In the genomic region with DNA sequence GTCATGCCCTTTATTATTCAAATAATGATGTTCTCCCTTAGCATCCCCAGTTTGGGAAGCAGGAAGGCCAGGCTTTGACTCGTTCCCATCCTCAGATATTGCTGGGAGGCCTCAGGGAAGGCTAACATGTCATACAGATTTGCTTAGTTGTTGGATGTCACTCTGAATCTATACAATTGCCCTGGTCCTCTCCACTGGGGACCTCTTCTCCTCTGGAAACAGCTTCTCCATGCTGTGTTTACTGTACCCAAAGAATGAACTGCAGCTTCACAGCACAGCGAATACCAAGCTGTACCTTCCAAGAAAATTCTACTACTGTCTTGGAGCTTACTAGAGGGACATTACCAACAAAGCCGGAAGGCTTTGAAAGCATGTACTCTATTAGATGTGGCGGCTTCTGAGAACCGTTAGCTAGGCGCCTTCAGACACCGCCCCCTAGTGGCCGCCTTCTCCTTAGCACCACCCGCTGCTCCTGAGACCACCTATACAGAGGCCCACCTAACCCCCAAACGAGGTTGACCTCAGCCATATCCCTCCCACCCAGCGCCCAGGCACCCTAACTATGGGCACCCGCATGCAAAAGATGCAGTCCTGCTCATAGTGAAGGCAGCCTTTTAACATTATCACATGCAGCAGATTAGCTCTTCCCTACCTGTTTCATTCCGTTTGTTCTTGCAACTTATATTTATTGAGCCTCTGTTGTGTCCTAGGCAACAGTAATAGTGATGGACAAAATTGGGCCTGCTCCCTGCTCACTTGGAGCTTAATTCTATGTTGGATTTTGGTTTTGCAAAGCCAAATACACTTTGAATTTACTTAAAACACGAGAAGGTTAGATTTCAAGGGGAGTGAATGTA, we compare ENCODE assay signal across 8 cellular contexts. TPM values are rescaled to one million over a fixed set of nuclear protein-coding genes. Genes with fewer than 3 reads are reported as not detected.
A peak's percentile ranks its signal among the peaks of the same experiment; 100 is the strongest.
DNase-seq lines count a peak whose midpoint lies in the region; ATAC-seq, FAIRE-seq and TF ChIP-seq lines count a peak whose summit lies in the region.

No MANE protein-coding gene starts in this region.

- H3K4me1 ChIP-seq in OCI-LY1 (ENCODE audit: insufficient read depth, low read length, severe bottlenecking) (no peaks in the 10 kb centered on the region), fibroblast of lung (ENCODE audit: control insufficient read depth, extremely low read depth, insufficient read depth, low read length) (no peaks in the 10 kb centered on the region), pancreas (no peaks in the 10 kb centered on the region)

- no peak for ATAC-seq in activated CD4-positive, CD25-positive, alpha-beta regulatory T cell treated with anti-CD3 and anti-CD28 coated beads, Interleukin-2, amount 50 U/mL, for 24 hours
- ATAC-seq in pancreas: peak in 3 of 4 donors; percentile 38 to 61 (median 43)
- ATAC-seq in HG03469 (IDR thresholded peaks at IDR 0.05; ENCODE audit: unreplicated experiment): no peak

- peak; percentile 66 for TF ChIP-seq CTCF in OCI-LY1 (IDR thresholded peaks at IDR 0.05; ENCODE audit: low read length)
- TF ChIP-seq CTCF in fibroblast of lung (conservative IDR thresholded peaks at IDR 0.05 in 1 of 2, IDR thresholded peaks at IDR 0.05 in 1 of 2; ENCODE audit: low read depth in 1 of 2, low read length in 2 of 2): peak; percentile 58 to 80
- TF ChIP-seq CTCF in pancreas (IDR thresholded peaks at IDR 0.05): peak; percentile 27 to 62 (median 56)

- H3K9me2 ChIP-seq in OCI-LY1 (ENCODE audit: low read depth, low read length): no peaks in the 10 kb centered on the region

- H3K79me2 ChIP-seq in OCI-LY1 (ENCODE audit: insufficient read depth, low read length) (no peaks in the 10 kb centered on the region), fibroblast of lung (ENCODE audit: control insufficient read depth, insufficient read depth, low read length) (no peaks in the 10 kb centered on the region)

- H3K9ac ChIP-seq in OCI-LY1 (ENCODE audit: low read length) (no peak overlapping the region), fibroblast of lung (ENCODE audit: insufficient read depth, low read length) (no peak overlapping the region)

- 22 to 29% methylated on average over 14 of the region's 14 CpGs for WGBS in pancreas, 2 donors

- H4K20me1 ChIP-seq in OCI-LY1 (ENCODE audit: insufficient read depth, low read length): no peaks in the 10 kb centered on the region
- H4K20me1 ChIP-seq in fibroblast of lung (ENCODE audit: control insufficient read depth, extremely low read depth, insufficient read depth, low read length): no peaks in the 10 kb centered on the region

- H3K36me3 ChIP-seq in OCI-LY1 (ENCODE audit: insufficient read depth, low read length) (peaks cover 47% of the 10 kb centered on the region), fibroblast of lung (ENCODE audit: control insufficient read depth, insufficient read depth, low read length) (no peaks in the 10 kb centered on the region), pancreas (no peaks in the 10 kb centered on the region)

- no peaks in the 10 kb centered on the region for H3F3A ChIP-seq in OCI-LY1 (ENCODE audit: insufficient read depth, low read length)

- no peak for FAIRE-seq in pancreas (lab: Jason Lieb, UNC)

- peak; percentile 41 for DNase-seq in activated CD4-positive, CD25-positive, alpha-beta regulatory T cell treated with anti-CD3 and anti-CD28 coated beads, Interleukin-2, amount 50 U/mL, for 72 hours
- DNase-seq in fibroblast of lung (ENCODE audit: low read depth in 2 of 2) (peak; percentile 36 to 54), pancreas (peak in 2 of 6 donors; percentile 9 to 74), GF-D8 (lab: John Stamatoyannopoulos, UW) (no peak), posterior vena cava (ENCODE audit: low spot score) (no peak)

- H3K27ac ChIP-seq in OCI-LY1 (ENCODE audit: low read depth, low read length, poor library complexity, severe bottlenecking): no peak overlapping the region
- no peak overlapping the region for H3K27ac ChIP-seq in fibroblast of lung (ENCODE audit: insufficient read depth, low read length)
- no peak overlapping the region for H3K27ac ChIP-seq in pancreas

- H2AFZ ChIP-seq in OCI-LY1 (ENCODE audit: low read length) (no peak overlapping the region), fibroblast of lung (ENCODE audit: low read length) (no peak overlapping the region)

- H3K4me3 ChIP-seq in OCI-LY1 (ENCODE audit: low read depth, low read length, poor library complexity, severe bottlenecking) (no peak overlapping the region), fibroblast of lung (replicated peaks in 1 of 4; ENCODE audit: control extremely low read depth in 1 of 4, insufficient read depth in 1 of 4, low read depth in 3 of 4, low read length in 4 of 4) (no peak overlapping the region), pancreas (no peak overlapping the region)

- no peaks in the 10 kb centered on the region for H3K27me3 ChIP-seq in OCI-LY1 (ENCODE audit: insufficient read depth, low read length)
- no peaks in the 10 kb centered on the region for H3K27me3 ChIP-seq in fibroblast of lung (ENCODE audit: control insufficient read depth, insufficient read depth, low read length)
- no peaks in the 10 kb centered on the region for H3K27me3 ChIP-seq in pancreas

- H3K4me2 ChIP-seq in OCI-LY1 (ENCODE audit: low read length): no peak overlapping the region
- no peak overlapping the region for H3K4me2 ChIP-seq in fibroblast of lung (ENCODE audit: extremely low read depth, insufficient read depth, low read length)

- intact Hi-C loops in pancreas (cut with DNase I): no loop called here
- intact Hi-C loops in posterior vena cava (cut with DNase I): no loop called here

- H3K9me3 ChIP-seq in OCI-LY1 (ENCODE audit: low read length): no peaks in the 10 kb centered on the region
- no peaks in the 10 kb centered on the region for H3K9me3 ChIP-seq in fibroblast of lung (ENCODE audit: control insufficient read depth, insufficient read depth, low read depth, low read length)
- H3K9me3 ChIP-seq in pancreas: no peaks in the 10 kb centered on the region

RNA-seq across cellular contexts. Expression of gene FOXI1, which starts 34.9 kb away (rescaled TPM):
- not detected in 2 replicates for total RNA-seq in fibroblast of lung
- polyA plus RNA-seq in fibroblast of lung: not detected in 2 replicates
- polyA plus RNA-seq in fibroblast of lung (2012): not detected in 2 replicates
- 2.3 TPM in 1 of 2 replicates, not detected in the other for polyA minus RNA-seq in fibroblast of lung (ENCODE audit: low replicate concordance)
- total RNA-seq in pancreas: 1 to 10 TPM in 1 of 6 donors, under 1 TPM in 2, not detected in 3; 0.09 to 1.8 (median 0.24) TPM
- under 1 TPM; 0.38 to 0.49 TPM for polyA plus RNA-seq in pancreas
- total RNA-seq in posterior vena cava: not detected

Comparison
In these comparisons a context has a peak if more than half of its experiments do, and no peak if none do; other contexts are left out.
1. DNase-seq: peak in activated CD4-positive, CD25-positive, alpha-beta regulatory T cell treated with anti-CD3 and anti-CD28 coated beads, Interleukin-2, amount 50 U/mL, for 72 hours (single experiment) and fibroblast of lung (2 of 2); none in GF-D8 (single experiment) and posterior vena cava (single experiment).
2. ATAC-seq: peak in pancreas (3 of 4); none in activated CD4-positive, CD25-positive, alpha-beta regulatory T cell treated with anti-CD3 and anti-CD28 coated beads, Interleukin-2, amount 50 U/mL, for 24 hours (0 of 2) and HG03469 (single experiment).
3. Peak in every context shown above with its lines, with median percentiles within 50 percentile points of each other: CTCF ChIP-seq.